Comparison of ENCODE assay signal across 5 cellular contexts in the genomic region with DNA sequence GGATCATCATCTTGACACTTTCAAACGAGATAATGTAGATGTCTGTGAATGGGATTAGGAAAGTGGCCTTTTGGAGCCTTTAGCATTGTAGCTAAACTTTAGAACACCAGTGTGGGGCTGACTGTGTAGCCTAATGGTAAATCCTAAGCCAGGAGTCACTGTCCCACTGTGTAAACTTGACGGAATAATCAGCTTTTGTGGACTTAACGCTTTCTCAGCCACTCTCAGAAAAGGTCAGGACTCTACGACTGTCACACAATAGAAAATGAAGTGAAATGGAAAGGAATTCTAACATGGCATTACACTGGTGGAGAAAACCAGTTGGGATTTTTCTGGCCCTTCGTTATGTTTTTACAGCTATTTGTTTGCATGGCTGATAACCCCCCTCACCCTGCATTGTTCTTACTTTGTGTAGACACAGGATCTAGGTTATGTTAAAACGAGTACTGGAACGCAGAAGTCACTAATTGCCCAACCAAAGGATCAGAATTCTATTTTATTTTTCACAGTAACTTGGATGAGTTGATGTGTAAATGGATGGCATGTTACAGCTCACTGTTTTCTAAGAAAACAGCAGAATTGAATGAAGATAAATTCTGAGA.
"Had no signal": no experiment of that assay in that cellular context is flagged by ENCODE, and none has a peak within 500 bp of the region (broad histone marks: within the 10 kb centered on the region; RNA-seq: fewer than 3 reads in every experiment).

No MANE protein-coding gene starts in this region.

- H3K9me3 Mint-ChIP-seq: nephron, type B pancreatic cell had no signal

- H3K36me3 ChIP-seq: brain microvascular endothelial cell, heart right ventricle had no signal

- H3K27ac ChIP-seq: brain microvascular endothelial cell had no signal

- H3K27me3 Mint-ChIP-seq: activated naive CD8-positive, alpha-beta T cell had no signal

- H3K36me3 Mint-ChIP-seq: activated naive CD8-positive, alpha-beta T cell; type B pancreatic cell had no signal

- H3K27ac Mint-ChIP-seq: activated naive CD8-positive, alpha-beta T cell; type B pancreatic cell had no signal

- H3K9me3 ChIP-seq: heart right ventricle had no signal

- H3K4me3 Mint-ChIP-seq: activated naive CD8-positive, alpha-beta T cell; type B pancreatic cell had no signal
